8 cellular contexts compared by ENCODE assay signal in genomic region chr4:72326692-72327632, GRCh38.
DNase-seq lines count a peak whose midpoint lies in the region; ATAC-seq and TF ChIP-seq lines count a peak whose summit lies in the region.

No MANE protein-coding gene starts in this region.

- no peaks in the 10 kb centered on the region for H3K36me3 Mint-ChIP-seq in nephron (ENCODE audit: low read depth)

- TF ChIP-seq CTCF in left ventricle myocardium inferior (IDR thresholded peaks at IDR 0.05; ENCODE audit: borderline replicate concordance) (peak; percentile 64), choroid plexus epithelial cell (conservative IDR thresholded peaks at IDR 0.05; ENCODE audit: low read depth, low read length) (peak; percentile 77), nephron (IDR thresholded peaks at IDR 0.05; ENCODE audit: unreplicated experiment in 3 of 3) (peak; percentile 67 to 77 (median 72))

- no peak for DNase-seq in left ventricle myocardium inferior
- no peak for DNase-seq in left ventricle myocardium superior
- peak; percentile 5 for DNase-seq in NCI-H2196 treated with DMSO at 0.1 percent for 48 hours (lab: John Stamatoyannopoulos, UW; ENCODE audit: unreplicated experiment)
- peak; percentile 75 for DNase-seq in choroid plexus epithelial cell (ENCODE audit: low read depth)
- DNase-seq in stimulated activated CD4-positive, alpha-beta T cell treated with anti-CD3 and anti-CD28 coated beads, Interleukin-2, amount 100 ng/mL, for 24 hours = no peak

- H3K27me3 ChIP-seq in left ventricle myocardium inferior (ENCODE audit: low read depth) = no peaks in the 10 kb centered on the region

- H3K9me3 Mint-ChIP-seq in nephron = no peaks in the 10 kb centered on the region

- no peaks in the 10 kb centered on the region for H3K36me3 ChIP-seq in left ventricle myocardium inferior

- H3K9me3 ChIP-seq in left ventricle myocardium inferior (replicated peaks) = no peaks in the 10 kb centered on the region

- H3K4me3 Mint-ChIP-seq in nephron = no peak overlapping the region

- peaks cover 5% of the 10 kb centered on the region for H3K4me1 Mint-ChIP-seq in nephron

- intact Hi-C loops in left ventricle myocardium inferior (cut with micrococcal nuclease) = no loop called here
- intact Hi-C loops in left ventricle myocardium superior (cut with micrococcal nuclease) = loop anchor here (5.0 kb wide), 1 partner anchor 140 kb away; no protein-coding TSS in a partner anchor

- H3K27ac ChIP-seq in left ventricle myocardium inferior (replicated peaks) = no peak overlapping the region

- no peaks in the 10 kb centered on the region for H3K27me3 Mint-ChIP-seq in nephron (ENCODE audit: low read depth)

- no peak overlapping the region for H3K27ac Mint-ChIP-seq in nephron

- no peaks in the 10 kb centered on the region for H3K4me1 ChIP-seq in left ventricle myocardium inferior

- H3K4me3 ChIP-seq in left ventricle myocardium inferior (no peak overlapping the region), choroid plexus epithelial cell (ENCODE audit: low read depth, low read length) (no peak overlapping the region)

- ATAC-seq in left ventricle myocardium superior (no peak), HG03442 (IDR thresholded peaks at IDR 0.05; ENCODE audit: unreplicated experiment) (no peak), GM18867 (IDR thresholded peaks at IDR 0.05; ENCODE audit: unreplicated experiment) (no peak)

Comparison
In these comparisons a context has a peak if more than half of its experiments do, and no peak if none do; other contexts are left out.
1. DNase-seq: peak in NCI-H2196 treated with DMSO at 0.1 percent for 48 hours (single experiment) and choroid plexus epithelial cell (single experiment); none in left ventricle myocardium inferior (single experiment), left ventricle myocardium superior (single experiment) and stimulated activated CD4-positive, alpha-beta T cell treated with anti-CD3 and anti-CD28 coated beads, Interleukin-2, amount 100 ng/mL, for 24 hours (0 of 2).
2. Peak in every context shown above with its lines, with median percentiles within 50 percentile points of each other: CTCF ChIP-seq.